8 cellular contexts compared by ENCODE assay signal in genomic region chr3:120450261-120450913, GRCh38. TPM values are rescaled to one million over a fixed set of nuclear protein-coding genes. Genes with fewer than 3 reads are reported as not detected.
DNase-seq lines count a peak whose midpoint lies in the region; ATAC-seq and TF ChIP-seq lines count a peak whose summit lies in the region.

No MANE protein-coding gene starts in this region.

- TF ChIP-seq POLR2A in tibial nerve (IDR thresholded peaks at IDR 0.05): peak in 1 of 2 donors; percentile 13

- H3K18ac ChIP-seq in mesenchymal stem cell (ENCODE audit: low read depth in 1 of 2, low read length in 2 of 2): peak overlapping the region; percentile 73 to 93

- H3K36me3 ChIP-seq in SJSA1: peaks cover 81% of the 10 kb centered on the region
- H3K36me3 ChIP-seq in ectodermal cell (ENCODE audit: control insufficient read depth, insufficient read depth, low read length): no peaks in the 10 kb centered on the region
- H3K36me3 ChIP-seq in mesenchymal stem cell (ENCODE audit: control insufficient read depth in 1 of 2, insufficient read depth in 2 of 2, low read depth in 1 of 2, low read length in 2 of 2): peaks cover 6 to 26% of the 10 kb centered on the region in 2 experiments
- H3K36me3 ChIP-seq in tibial nerve: no peaks in the 10 kb centered on the region
- H3K36me3 ChIP-seq in Karpas-422 (ENCODE audit: insufficient read depth, low read length): no peaks in the 10 kb centered on the region

- no peaks in the 10 kb centered on the region for H4K20me1 ChIP-seq in Karpas-422 (ENCODE audit: insufficient read depth, low read depth, low read length)

- peak overlapping the region; percentile 22 for H2BK5ac ChIP-seq in mesenchymal stem cell (ENCODE audit: low read depth, low read length, poor library complexity, severe bottlenecking)

- peak overlapping the region; percentile 76 to 86 for H3K4ac ChIP-seq in mesenchymal stem cell (ENCODE audit: low read depth in 1 of 2, low read length in 2 of 2)

- 0% methylated on average over 66 of the region's 66 CpGs for WGBS in ectodermal cell, 2 experiments
- whole genome bisulfite sequencing in mesenchymal stem cell: under 1% methylated on average over 45 of the region's 66 CpGs
- WGBS in tibial nerve, 2 donors: 0 to 1% methylated on average over 39 to 44 of the region's 66 CpGs

- no peak overlapping the region for H2BK12ac ChIP-seq in mesenchymal stem cell (ENCODE audit: low read length in 2 of 2)

- peak overlapping the region; percentile 25 for H4K91ac ChIP-seq in mesenchymal stem cell (ENCODE audit: low read length)

- no peaks in the 10 kb centered on the region for H3K79me2 ChIP-seq in Karpas-422 (ENCODE audit: low read length)

- H3K27ac ChIP-seq in SJSA1: peak overlapping the region; percentile 98
- H3K27ac ChIP-seq in ectodermal cell (ENCODE audit: insufficient read depth, low read depth, low read length, poor library complexity, severe bottlenecking): no peak overlapping the region
- H3K27ac ChIP-seq in mesenchymal stem cell (ENCODE audit: low read length, poor library complexity, severe bottlenecking): peak overlapping the region; percentile 76
- peak overlapping the region; percentile 80 to 98 (median 92) for H3K27ac ChIP-seq in tibial nerve
- no peak overlapping the region for H3K27ac ChIP-seq in Karpas-422 (ENCODE audit: low read length)

- peak overlapping the region in 1 of 2 experiments; percentile 46 for H3K23ac ChIP-seq in mesenchymal stem cell (ENCODE audit: low read length in 2 of 2)

- H2BK15ac ChIP-seq in mesenchymal stem cell (ENCODE audit: low read depth, poor library complexity, severe bottlenecking): peak overlapping the region; percentile 87

- no peak for TF ChIP-seq CTCF in tibial nerve (IDR thresholded peaks at IDR 0.05)

- no peak overlapping the region for H2AK5ac ChIP-seq in mesenchymal stem cell (ENCODE audit: low read length, severe bottlenecking)

- no peaks in the 10 kb centered on the region for H3K9me2 ChIP-seq in Karpas-422 (replicated peaks; ENCODE audit: insufficient read depth, low read length)

- in situ Hi-C loops in ACHN (cut with HindIII; ENCODE audit: low pct_ligation_motif_present, low pct_unique_long_range_greater_than_20kb, low sequenced_read_pairs): no loop called here

- H2AFZ ChIP-seq in mesenchymal stem cell (ENCODE audit: low read depth, low read length): peak overlapping the region; percentile 30
- no peak overlapping the region for H2AFZ ChIP-seq in Karpas-422 (ENCODE audit: low read length)

- DNase-seq in ACHN (peak; percentile 39), SJSA1 (ENCODE audit: low read depth in 1 of 2, low spot score in 2 of 2) (no peak), mesenchymal stem cell (peak; percentile 70), tibial nerve (ENCODE audit: low spot score in 2 of 2) (peak; percentile 28 to 37), Karpas-422 (no peak)

- H3K9me3 ChIP-seq in SJSA1 (replicated peaks) (no peaks in the 10 kb centered on the region), ectodermal cell (ENCODE audit: control insufficient read depth, low read length) (no peaks in the 10 kb centered on the region), mesenchymal stem cell (ENCODE audit: control insufficient read depth, low read length) (no peaks in the 10 kb centered on the region), tibial nerve (peaks cover 0 to 4% (median 0%) of the 10 kb centered on the region in 4 donors), Karpas-422 (ENCODE audit: low read length) (no peaks in the 10 kb centered on the region)

- no peaks in the 10 kb centered on the region for H3K27me3 ChIP-seq in SJSA1 (replicated peaks)
- H3K27me3 ChIP-seq in ectodermal cell (ENCODE audit: control insufficient read depth, insufficient read depth, low read length, poor library complexity, severe bottlenecking): no peaks in the 10 kb centered on the region
- no peaks in the 10 kb centered on the region for H3K27me3 ChIP-seq in mesenchymal stem cell (ENCODE audit: control insufficient read depth in 1 of 2, insufficient read depth in 1 of 2, low read length in 2 of 2)
- H3K27me3 ChIP-seq in tibial nerve: no peaks in the 10 kb centered on the region
- no peaks in the 10 kb centered on the region for H3K27me3 ChIP-seq in Karpas-422 (ENCODE audit: low read length)

- H3K9ac ChIP-seq in mesenchymal stem cell (ENCODE audit: low read length): peak overlapping the region; percentile 99
- H3K9ac ChIP-seq in Karpas-422 (ENCODE audit: low read length): no peak overlapping the region

- H3K4me3 ChIP-seq in SJSA1 (peak overlapping the region; percentile 93), ectodermal cell (ENCODE audit: insufficient read depth, low read depth, low read length) (peak overlapping the region; percentile 82), mesenchymal stem cell (ENCODE audit: insufficient read depth in 1 of 2, low read depth in 1 of 2, low read length in 2 of 2) (peak overlapping the region; percentile 83 to 85), tibial nerve (peak overlapping the region; percentile 59 to 91 (median 76)), Karpas-422 (ENCODE audit: low read length) (no peak overlapping the region)

- ATAC-seq in GM18868 (IDR thresholded peaks at IDR 0.05; ENCODE audit: unreplicated experiment): peak; percentile 51
- no peak for ATAC-seq in HG03457 (IDR thresholded peaks at IDR 0.05; ENCODE audit: unreplicated experiment)

- H3K14ac ChIP-seq in mesenchymal stem cell (ENCODE audit: low read length in 2 of 2): peak overlapping the region in 1 of 2 experiments; percentile 94

- TF ChIP-seq EP300 in tibial nerve (IDR thresholded peaks at IDR 0.05): peak in 1 of 2 donors; percentile 6

- no peaks in the 10 kb centered on the region for H3K79me1 ChIP-seq in mesenchymal stem cell (replicated peaks; ENCODE audit: low read length, poor library complexity, severe bottlenecking)

- H3K4me2 ChIP-seq in mesenchymal stem cell (ENCODE audit: low read length, poor library complexity, severe bottlenecking) (peak overlapping the region; percentile 57), Karpas-422 (ENCODE audit: low read depth, low read length, poor library complexity, severe bottlenecking) (no peak overlapping the region)

- H4K8ac ChIP-seq in mesenchymal stem cell (ENCODE audit: low read length): peak overlapping the region; percentile 35

- H3K4me1 ChIP-seq in SJSA1 (replicated peaks) (peaks cover 38% of the 10 kb centered on the region), ectodermal cell (ENCODE audit: control insufficient read depth, insufficient read depth, low read length) (peaks cover 22% of the 10 kb centered on the region), mesenchymal stem cell (ENCODE audit: control insufficient read depth, insufficient read depth, low read depth, low read length) (peaks cover 11% of the 10 kb centered on the region), tibial nerve (peaks cover 0 to 51% (median 14%) of the 10 kb centered on the region in 4 donors), Karpas-422 (ENCODE audit: low read length) (no peaks in the 10 kb centered on the region)

- H2BK120ac ChIP-seq in mesenchymal stem cell (ENCODE audit: low read depth, low read length): peak overlapping the region; percentile 71

RNA-seq across cellular contexts. Expression of gene FSTL1, which starts 0.4 kb away (rescaled TPM):
- total RNA-seq in SJSA1 (2014; rRNA removed; shearing (Covaris generic)): 1,346 and 1,532 TPM in 2 replicates
- polyA plus RNA-seq in ectodermal cell (2013, experiment 1 of 4): 318 TPM
- polyA plus RNA-seq in ectodermal cell (2013, experiment 2 of 4): 328 TPM
- 272 TPM for polyA plus RNA-seq in ectodermal cell (2013, experiment 3 of 4)
- 308 TPM for polyA plus RNA-seq in ectodermal cell (2013, experiment 4 of 4)
- polyA plus RNA-seq in mesenchymal stem cell (2013, experiment 1 of 2): 544 TPM
- 562 TPM for polyA plus RNA-seq in mesenchymal stem cell (2013, experiment 2 of 2)
- 100 to 1,000 TPM; 389 to 942 (median 486) TPM for total RNA-seq in tibial nerve
- not detected in 2 replicates for total RNA-seq in Karpas-422 (2014; rRNA removed; shearing (Covaris generic); ENCODE audit: low replicate concordance)

Comparison
In these comparisons a context has a peak if more than half of its experiments do, and no peak if none do; other contexts are left out.
1. DNase-seq: peak in ACHN (single experiment), mesenchymal stem cell (single experiment) and tibial nerve (2 of 2); none in SJSA1 (0 of 2) and Karpas-422 (single experiment).
2. H3K27ac ChIP-seq: peak in SJSA1 (single experiment), mesenchymal stem cell (single experiment) and tibial nerve (4 of 4); none in ectodermal cell (single experiment) and Karpas-422 (single experiment).
3. RNA of gene FSTL1, which starts 0.4 kb away (total RNA-seq): 1,346 to 1,532 TPM in SJSA1 and 389 to 942 TPM in tibial nerve; not detected in Karpas-422; every median in the first group is over 100 times any median in the second.